Comparison of ENCODE assay signal across 27 cellular contexts in genomic region chr10:67527351-67527750, GRCh38.
"Had no signal": no experiment of that assay in that cellular context is flagged by ENCODE, and none has a peak within 500 bp of the region (broad histone marks: within the 10 kb centered on the region; RNA-seq: fewer than 3 reads in every experiment).

No MANE protein-coding gene starts in this region.

- DNase-seq: activated CD4-positive, alpha-beta memory T cell treated with anti-CD3 and anti-CD28 coated beads, Interleukin-2, amount 10 ng/mL, durations not matched to agents 7 days and 5 days; activated CD4-positive, alpha-beta T cell treated with anti-CD3 and anti-CD28 coated beads for 1 hour; activated CD4-positive, alpha-beta T cell treated with anti-CD3 and anti-CD28 coated beads for 36 hours; activated CD4-positive, alpha-beta T cell treated with anti-CD3 and anti-CD28 coated beads for 48 hours; activated CD4-positive, alpha-beta T cell treated with anti-CD3 and anti-CD28 coated beads, Interleukin-2, amount 10 ng/mL, durations not matched to agents 7 days and 5 days; activated CD4-positive, alpha-beta T cell treated with anti-CD3 and anti-CD28 coated beads, Interleukin-2, amount 50 U/mL, for 48 hours; activated CD4-positive, CD25-positive, alpha-beta regulatory T cell; activated CD8-positive, alpha-beta memory T cell treated with anti-CD3 and anti-CD28 coated beads for 24 hours; activated CD8-positive, alpha-beta memory T cell treated with anti-CD3 and anti-CD28 coated beads, Interleukin-2, amount 10 ng/mL, durations not matched to agents 7 days and 5 days; activated CD8-positive, alpha-beta memory T cell treated with anti-CD3 and anti-CD28 coated beads, Interleukin-2, amount 50 U/mL, for 48 hours; activated CD8-positive, alpha-beta T cell treated with anti-CD3 and anti-CD28 coated beads, Interleukin-2, amount 10 ng/mL, durations not matched to agents 7 days and 5 days; activated effector memory CD4-positive, alpha-beta T cell treated with Interleukin-2 at 50 U/mL for 16 hours; activated gamma-delta T cell; activated naive CD4-positive, alpha-beta T cell treated with anti-CD3 and anti-CD28 coated beads, Interleukin-2, amount 10 ng/mL, durations not matched to agents 7 days and 5 days; activated naive CD4-positive, alpha-beta T cell treated with Interleukin-2 at 50 U/mL for 16 hours; activated naive CD8-positive, alpha-beta T cell treated with anti-CD3 and anti-CD28 coated beads, Interleukin-2, amount 10 ng/mL, durations not matched to agents 7 days and 5 days; activated naive CD8-positive, alpha-beta T cell treated with anti-CD3 and anti-CD28 coated beads, Interleukin-2, amount 50 U/mL, for 24 hours; activated T-cell treated with anti-CD3 and anti-CD28 coated beads, Interleukin-2, amount 50 U/mL, for 24 hours; activated T-cell treated with anti-CD3 and anti-CD28 coated beads, Interleukin-2, amount 50 U/mL, for 48 hours; adrenal gland; amygdala; anterior cingulate cortex; central memory CD4-positive, alpha-beta T cell; T-helper 1 cell; T-helper 9 cell; WERI-Rb-1 had no signal

- H3K4me3 ChIP-seq: adrenal gland, ascending aorta had no signal
